ENCODE assay signal across 28 cellular contexts in genomic region chr11:133790995-133791394, GRCh38. TPM values are rescaled to one million over a fixed set of nuclear protein-coding genes. Genes with fewer than 3 reads are reported as not detected.
"Had no signal": no experiment of that assay in that cellular context is flagged by ENCODE, and none has a peak within 500 bp of the region (broad histone marks: within the 10 kb centered on the region; RNA-seq: fewer than 3 reads in every experiment).

No MANE protein-coding gene starts in this region.

- H3K36me3 ChIP-seq: adrenal gland had no signal

- DNase-seq: activated B cell treated with CpG ODN at 0.5 μM for 24 hours; activated CD4-positive, alpha-beta memory T cell treated with anti-CD3 and anti-CD28 coated beads, Interleukin-2, amount 10 ng/mL, durations not matched to agents 7 days and 5 days; activated CD4-positive, alpha-beta T cell treated with anti-CD3 and anti-CD28 coated beads for 1 hour; activated CD4-positive, alpha-beta T cell treated with anti-CD3 and anti-CD28 coated beads, Interleukin-2, amount 10 ng/mL, durations not matched to agents 7 days and 5 days; activated CD8-positive, alpha-beta memory T cell treated with anti-CD3 and anti-CD28 coated beads, Interleukin-2, amount 50 U/mL, for 4 hours; activated naive CD4-positive, alpha-beta T cell treated with anti-CD3 and anti-CD28 coated beads, Interleukin-2, amount 50 U/mL, for 16 hours; activated naive CD8-positive, alpha-beta T cell treated with anti-CD3 and anti-CD28 coated beads, Interleukin-2, amount 10 ng/mL, durations not matched to agents 7 days and 5 days; activated T-cell treated with anti-CD3 and anti-CD28 coated beads, Interleukin-2, amount 50 U/mL, for 72 hours; adrenal gland; anterior cingulate cortex; cerebellar nuclear complex; Karpas-422; MM.1S; NCI-H1105; NCI-H1436; NCI-H1930; NCI-H2171 treated with DMSO at 0.1 percent for 48 hours; NCI-H226; NCI-H510A treated with DMSO at 0.1 percent for 48 hours; PC-9; SIG-M5; T-cell; T-helper 2 cell; T1000 had no signal

- H3K27ac ChIP-seq: adrenal gland, PC-9, SK-N-MC had no signal

- FAIRE-seq: colon, K562, TTC549 had no signal

- H3K4me2 ChIP-seq: PC-9 had no signal

- H3K4me1 ChIP-seq: adrenal gland had no signal

- H3K4me3 ChIP-seq: adrenal gland, K562, PC-9, SK-N-MC had no signal

RNA-seq across cellular contexts. Expression of gene SPATA19, which starts 54.3 kb away (rescaled TPM):
- polyA plus RNA-seq: adrenal gland, K562 had no signal
